8 cellular contexts compared by ENCODE assay signal in the genomic region with DNA sequence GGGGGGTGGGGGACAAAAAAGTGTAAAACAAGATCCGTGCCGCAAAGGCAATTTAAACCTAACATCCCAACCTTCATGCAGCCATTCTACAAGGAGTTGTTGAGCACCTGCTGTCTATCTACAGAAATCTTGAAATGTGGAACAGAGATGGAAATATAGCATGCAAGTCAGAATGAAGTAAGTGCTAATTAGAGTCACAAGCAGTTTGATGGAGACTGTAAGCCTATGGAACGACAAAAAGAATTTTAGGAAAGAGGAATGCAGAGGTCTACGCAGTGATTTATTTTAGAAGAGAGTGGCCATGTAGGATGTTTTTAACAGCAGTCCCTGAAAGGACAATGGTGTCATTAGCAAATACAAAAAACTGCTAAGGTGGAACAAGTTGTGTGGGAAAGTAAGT. TPM values are rescaled to one million over a fixed set of nuclear protein-coding genes. Genes with fewer than 3 reads are reported as not detected.
A peak's percentile ranks its signal among the peaks of the same experiment; 100 is the strongest.
DNase-seq lines count a peak whose midpoint lies in the region; ATAC-seq, FAIRE-seq and TF ChIP-seq lines count a peak whose summit lies in the region.

No MANE protein-coding gene starts in this region.

- H3K9me3 ChIP-seq in suprapubic skin = no peaks in the 10 kb centered on the region

- no peaks in the 10 kb centered on the region for H3K27me3 ChIP-seq in suprapubic skin

- H3K27ac Mint-ChIP-seq in T-helper 2 cell treated with Interferon-gamma antibody and Interleukin-4, amounts not matched to agents 5 μg/mL and 100 μg/mL, for 36 hours = peak overlapping the region; percentile 75
- peak overlapping the region; percentile 57 for H3K27ac Mint-ChIP-seq in activated T-helper 2 cell treated with anti-CD3 and anti-CD28 coated beads, Interferon-gamma antibody, Interleukin-2, Interleukin-4, amounts not matched to agents 10 μg/mL and 5 μg/mL and 100 μg/mL, durations not matched to agents 14 hours and 24 hours and 36 hours

- peak; percentile 33 for FAIRE-seq in islet of Langerhans (lab: Jason Lieb, UNC)

- DNase-seq in T-helper 2 cell treated with Interferon-gamma antibody and Interleukin-4, amounts not matched to agents 5 μg/mL and 100 μg/mL, for 36 hours (ENCODE audit: low spot score) = no peak
- DNase-seq in T-helper 2 cell (no peak), suprapubic skin (ENCODE audit: low spot score in 2 of 2) (no peak), activated gamma-delta T cell treated with Interleukin-2 at 50 U/mL for 16 hours (no peak)
- DNase-seq in activated T-helper 2 cell treated with anti-CD3 and anti-CD28 coated beads, Interferon-gamma antibody, Interleukin-2, Interleukin-4, amounts not matched to agents 10 μg/mL and 5 μg/mL and 100 μg/mL, durations not matched to agents 14 hours and 24 hours and 36 hours (ENCODE audit: low spot score) = no peak

- intact Hi-C loops in activated T-helper 2 cell treated with anti-CD3 and anti-CD28 coated beads, Interferon-gamma antibody, Interleukin-2, Interleukin-4, amounts not matched to agents 10 μg/mL and 5 μg/mL and 100 μg/mL, durations not matched to agents 14 hours and 24 hours and 36 hours (cut with micrococcal nuclease) = loop anchor here (5.0 kb wide), 4 partner anchors 85 to 1140 kb away; partner anchors contain the start of genes ARL6, CLDND1 and CPOX

- H3K4me3 Mint-ChIP-seq in T-helper 2 cell treated with Interferon-gamma antibody and Interleukin-4, amounts not matched to agents 5 μg/mL and 100 μg/mL, for 36 hours = peak overlapping the region; percentile 88
- H3K4me3 Mint-ChIP-seq in activated T-helper 2 cell treated with anti-CD3 and anti-CD28 coated beads, Interferon-gamma antibody, Interleukin-2, Interleukin-4, amounts not matched to agents 10 μg/mL and 5 μg/mL and 100 μg/mL, durations not matched to agents 14 hours and 24 hours and 36 hours (ENCODE audit: low read depth) = peak overlapping the region; percentile 81

- H3K27ac ChIP-seq in suprapubic skin = peak overlapping the region; percentile 77

- H3K9me3 Mint-ChIP-seq in T-helper 2 cell treated with Interferon-gamma antibody and Interleukin-4, amounts not matched to agents 5 μg/mL and 100 μg/mL, for 36 hours = no peaks in the 10 kb centered on the region
- no peaks in the 10 kb centered on the region for H3K9me3 Mint-ChIP-seq in activated T-helper 2 cell treated with anti-CD3 and anti-CD28 coated beads, Interferon-gamma antibody, Interleukin-2, Interleukin-4, amounts not matched to agents 10 μg/mL and 5 μg/mL and 100 μg/mL, durations not matched to agents 14 hours and 24 hours and 36 hours

- H3K4me3 ChIP-seq in suprapubic skin = peak overlapping the region; percentile 90

- no peak for TF ChIP-seq EP300 in suprapubic skin (IDR thresholded peaks at IDR 0.05)

- peaks cover 20% of the 10 kb centered on the region for H3K27me3 Mint-ChIP-seq in T-helper 2 cell treated with Interferon-gamma antibody and Interleukin-4, amounts not matched to agents 5 μg/mL and 100 μg/mL, for 36 hours (ENCODE audit: low read depth)
- peaks cover 16% of the 10 kb centered on the region for H3K27me3 Mint-ChIP-seq in activated T-helper 2 cell treated with anti-CD3 and anti-CD28 coated beads, Interferon-gamma antibody, Interleukin-2, Interleukin-4, amounts not matched to agents 10 μg/mL and 5 μg/mL and 100 μg/mL, durations not matched to agents 14 hours and 24 hours and 36 hours (ENCODE audit: low read depth)

- TF ChIP-seq CTCF in suprapubic skin (IDR thresholded peaks at IDR 0.05) = no peak

- TF ChIP-seq POLR2A in suprapubic skin (IDR thresholded peaks at IDR 0.05) = no peak

- peaks cover 28% of the 10 kb centered on the region for H3K4me1 ChIP-seq in suprapubic skin

- no peaks in the 10 kb centered on the region for H3K36me3 ChIP-seq in suprapubic skin

- 32% methylated on average over 4 of the region's 4 CpGs for WGBS in suprapubic skin

- peaks cover 17% of the 10 kb centered on the region for H3K4me1 Mint-ChIP-seq in T-helper 2 cell treated with Interferon-gamma antibody and Interleukin-4, amounts not matched to agents 5 μg/mL and 100 μg/mL, for 36 hours (ENCODE audit: low read depth)
- H3K4me1 Mint-ChIP-seq in activated T-helper 2 cell treated with anti-CD3 and anti-CD28 coated beads, Interferon-gamma antibody, Interleukin-2, Interleukin-4, amounts not matched to agents 10 μg/mL and 5 μg/mL and 100 μg/mL, durations not matched to agents 14 hours and 24 hours and 36 hours (ENCODE audit: low read depth) = peaks cover 14% of the 10 kb centered on the region

- no peaks in the 10 kb centered on the region for H3K36me3 Mint-ChIP-seq in T-helper 2 cell treated with Interferon-gamma antibody and Interleukin-4, amounts not matched to agents 5 μg/mL and 100 μg/mL, for 36 hours (ENCODE audit: low read depth)
- H3K36me3 Mint-ChIP-seq in activated T-helper 2 cell treated with anti-CD3 and anti-CD28 coated beads, Interferon-gamma antibody, Interleukin-2, Interleukin-4, amounts not matched to agents 10 μg/mL and 5 μg/mL and 100 μg/mL, durations not matched to agents 14 hours and 24 hours and 36 hours (ENCODE audit: low read depth) = no peaks in the 10 kb centered on the region

- ATAC-seq in HG03439 (IDR thresholded peaks at IDR 0.05; ENCODE audit: unreplicated experiment) (no peak), GM19395 (IDR thresholded peaks at IDR 0.05; ENCODE audit: unreplicated experiment) (no peak)

RNA-seq across cellular contexts. Expression of gene DCBLD2, which starts 0.8 kb away (rescaled TPM):
- 4.2 and 5.1 TPM in 2 replicates for total RNA-seq in activated T-helper 2 cell treated with anti-CD3 and anti-CD28 coated beads, Interferon-gamma antibody, Interleukin-2, Interleukin-4, amounts not matched to agents 10 μg/mL and 5 μg/mL and 100 μg/mL, durations not matched to agents 14 hours and 24 hours and 36 hours
- 10 to 100 TPM in 3 of 4 donors, 1 to 10 TPM in 1; 9.8 to 23.7 (median 19.0) TPM for total RNA-seq in suprapubic skin
